Comparison of ENCODE assay signal across 28 cellular contexts in the genomic region with DNA sequence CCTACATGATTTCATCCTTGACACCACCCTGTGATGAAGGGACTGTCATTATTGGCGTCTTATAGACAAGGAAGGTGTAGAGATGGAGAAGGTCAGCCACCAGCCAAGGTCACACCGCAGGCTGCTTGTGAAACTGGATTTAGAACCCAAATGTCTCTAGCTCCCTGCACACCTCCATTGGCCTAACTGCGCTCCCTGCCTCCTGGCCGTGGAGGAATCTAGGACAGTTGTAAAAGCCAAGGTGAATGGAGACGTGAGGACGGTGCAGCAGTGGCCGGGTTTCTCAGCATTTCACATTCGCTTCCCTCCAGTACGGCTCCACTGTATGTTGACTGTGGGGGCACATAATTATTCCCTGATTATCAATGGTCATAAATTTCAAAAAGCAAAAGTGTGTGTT.
DNase-seq lines count a peak whose midpoint lies in the region; ATAC-seq, FAIRE-seq and TF ChIP-seq lines count a peak whose summit lies in the region.
"Had no signal": no experiment of that assay in that cellular context is flagged by ENCODE, and none has a peak within 500 bp of the region (broad histone marks: within the 10 kb centered on the region; RNA-seq: fewer than 3 reads in every experiment).

No MANE protein-coding gene starts in this region.

- DNase-seq in RWPE2 (ENCODE audit: low spot score) (peak; percentile 19), bronchial epithelial cell (ENCODE audit: low read depth) (no peak), mesenteric fat pad (ENCODE audit: low spot score) (peak; percentile 45), testis (peak; percentile 11)
- no peak for DNase-seq in activated effector memory CD4-positive, alpha-beta T cell treated with Interleukin-2 at 50 U/mL for 16 hours
- DNase-seq: 8988T; ACHN; BE2C; C1 segment of cervical spinal cord; CD4-positive, alpha-beta memory T cell; CD4-positive, CD25-positive, alpha-beta regulatory T cell; CD8-positive, alpha-beta memory T cell; COR-L47; DMS 273 treated with DMSO at 0.1 percent for 48 hours; DMS153; DMS53; DMS79; DND-41; EL; GDM1 had no signal

- TF ChIP-seq POLR2A in testis (IDR thresholded peaks at IDR 0.05): no peak

- H3K36me3 ChIP-seq in RWPE2 (ENCODE audit: low read depth) (no peaks in the 10 kb centered on the region), bronchial epithelial cell (ENCODE audit: control insufficient read depth, insufficient read depth, low read length) (no peaks in the 10 kb centered on the region), testis (ENCODE audit: low read depth, missing control alignments) (no peaks in the 10 kb centered on the region)
- H3K36me3 ChIP-seq: BE2C, BLaER1 had no signal

- H3K27me3 ChIP-seq in RWPE2 (ENCODE audit: insufficient read depth, poor library complexity, severe bottlenecking): no peaks in the 10 kb centered on the region
- no peaks in the 10 kb centered on the region for H3K27me3 ChIP-seq in bronchial epithelial cell (ENCODE audit: control insufficient read depth, insufficient read depth, low read length)
- no peaks in the 10 kb centered on the region for H3K27me3 ChIP-seq in testis
- H3K27me3 ChIP-seq: BE2C, BLaER1 had no signal

- H3K4me3 ChIP-seq in RWPE2 (ENCODE audit: severe bottlenecking) (no peak overlapping the region), bronchial epithelial cell (ENCODE audit: low read depth, low read length) (no peak overlapping the region), testis (no peak overlapping the region)
- H3K4me3 ChIP-seq: BLaER1, GM12878 had no signal

- TF ChIP-seq CTCF in RWPE2 (IDR thresholded peaks at IDR 0.05; ENCODE audit: poor library complexity, severe bottlenecking) (no peak), bronchial epithelial cell (IDR thresholded peaks at IDR 0.05; ENCODE audit: insufficient read depth, low read length, severe bottlenecking) (no peak), testis (IDR thresholded peaks at IDR 0.05) (no peak)

- H3K9me3 ChIP-seq in RWPE2 (ENCODE audit: severe bottlenecking): peaks cover 4% of the 10 kb centered on the region
- no peaks in the 10 kb centered on the region for H3K9me3 ChIP-seq in testis
- H3K9me3 ChIP-seq: BE2C had no signal

- FAIRE-seq in bronchial epithelial cell (lab: Jason Lieb, UNC): peak; percentile 18
- FAIRE-seq: A204.1, GM12878, GM12892, GM18507, GM19239 had no signal

- no peak overlapping the region for H3K27ac ChIP-seq in RWPE2 (ENCODE audit: poor library complexity, severe bottlenecking)
- H3K27ac ChIP-seq in testis: no peak overlapping the region
- H3K27ac ChIP-seq: BLaER1 had no signal

- 69 to 71% methylated on average over 9 of the region's 9 CpGs for WGBS in testis, 2 donors

- ATAC-seq in RWPE2 (ENCODE audit: low read depth): no peak
- no peak for ATAC-seq in GM18511 (IDR thresholded peaks at IDR 0.05; ENCODE audit: unreplicated experiment)
- ATAC-seq in HG03469 (IDR thresholded peaks at IDR 0.05; ENCODE audit: unreplicated experiment): no peak
- ATAC-seq: GM12878 had no signal

- no peaks in the 10 kb centered on the region for H3K4me1 ChIP-seq in RWPE2 (ENCODE audit: insufficient read depth, poor library complexity, severe bottlenecking)
- peaks cover 14% of the 10 kb centered on the region for H3K4me1 ChIP-seq in testis
- H3K4me1 ChIP-seq: BE2C, BLaER1 had no signal

- intact Hi-C loops in testis (cut with DNase I; ENCODE audit: low total_unique reads): no loop called here

Comparison
In these comparisons a context has a peak if more than half of its experiments do, and no peak if none do; other contexts are left out.
1. DNase-seq: peak in RWPE2 (single experiment), mesenteric fat pad (single experiment) and testis (single experiment); none in bronchial epithelial cell (single experiment) and activated effector memory CD4-positive, alpha-beta T cell treated with Interleukin-2 at 50 U/mL for 16 hours (single experiment).